In genomic region chr7:98352621-98353020, GRCh38 we compare ENCODE assay signal across 10 cellular contexts. TPM values are rescaled to one million over a fixed set of nuclear protein-coding genes. Genes with fewer than 3 reads are reported as not detected.
DNase-seq lines count a peak whose midpoint lies in the region; ATAC-seq, FAIRE-seq and TF ChIP-seq lines count a peak whose summit lies in the region.
"Had no signal": no experiment of that assay in that cellular context is flagged by ENCODE, and none has a peak within 500 bp of the region (broad histone marks: within the 10 kb centered on the region; RNA-seq: fewer than 3 reads in every experiment).

No MANE protein-coding gene starts in this region.

- H3K27ac ChIP-seq in pancreas, result no peak overlapping the region
- H3K27ac ChIP-seq in vagina, result no peak overlapping the region

- FAIRE-seq in pancreas (lab: Jason Lieb, UNC), result peak; percentile 32

- 67 to 78% methylated on average over 4 of the region's 4 CpGs for WGBS in pancreas, 2 donors

- H3K36me3 ChIP-seq in pancreas (no peaks in the 10 kb centered on the region), vagina (no peaks in the 10 kb centered on the region)

- ATAC-seq in pancreas, result peak in 1 of 4 donors; percentile 50
- ATAC-seq: effector memory CD8-positive, alpha-beta T cell had no signal

- no peak for TF ChIP-seq CTCF in choroid plexus epithelial cell (conservative IDR thresholded peaks at IDR 0.05; ENCODE audit: low read depth, low read length)
- TF ChIP-seq CTCF in pancreas (IDR thresholded peaks at IDR 0.05), result no peak
- no peak for TF ChIP-seq CTCF in vagina (IDR thresholded peaks at IDR 0.05)

- DNase-seq in DMS 273 (lab: John Stamatoyannopoulos, UW; ENCODE audit: unreplicated experiment) (peak; percentile 64), NCI-H1417 (lab: John Stamatoyannopoulos, UW) (peak in 2 of 3 experiments; percentile 39 to 69), choroid plexus epithelial cell (ENCODE audit: low read depth) (peak; percentile 90), pancreas (no peak), NCI-H2171 (lab: John Stamatoyannopoulos, UW) (no peak), NCI-H1694 (lab: John Stamatoyannopoulos, UW) (no peak), vagina (ENCODE audit: extremely low spot score in 2 of 2) (no peak)
- DNase-seq in stimulated activated CD8-positive, alpha-beta memory T cell treated with anti-CD3 and anti-CD28 coated beads, Interleukin-4, amount 100 ng/mL, for 48 hours, result no peak
- DNase-seq: activated B cell treated with CpG ODN at 0.5 μM for 24 hours; effector memory CD8-positive, alpha-beta T cell had no signal

- H3K9me3 ChIP-seq in pancreas, result no peaks in the 10 kb centered on the region
- H3K9me3 ChIP-seq in vagina, result no peaks in the 10 kb centered on the region

- H3K4me3 ChIP-seq in choroid plexus epithelial cell (ENCODE audit: low read depth, low read length) (no peak overlapping the region), pancreas (no peak overlapping the region), vagina (no peak overlapping the region)

- H3K4me1 ChIP-seq in pancreas, result peaks cover 2 to 6% (median 4%) of the 10 kb centered on the region in 3 donors
- H3K4me1 ChIP-seq in vagina, result peaks cover 6% of the 10 kb centered on the region

- no peak for TF ChIP-seq POLR2A in vagina (IDR thresholded peaks at IDR 0.05)

- intact Hi-C loops in pancreas (cut with DNase I) (no loop called here), vagina (cut with DNase I) (no loop called here)

- no peaks in the 10 kb centered on the region for H3K27me3 ChIP-seq in pancreas
- no peaks in the 10 kb centered on the region for H3K27me3 ChIP-seq in vagina

RNA-seq across cellular contexts. Expression of gene BAIAP2L1, which starts 48.3 kb away (rescaled TPM):
- total RNA-seq in pancreas (10 to 100 TPM; 18.8 to 31.5 (median 24.2) TPM), vagina (17.2 TPM)
- polyA plus RNA-seq in pancreas, result 10 to 100 TPM; 17.9 to 20.3 TPM

Comparison
In these comparisons a context has a peak if more than half of its experiments do, and no peak if none do; other contexts are left out.
1. DNase-seq: peak in DMS 273 (single experiment), NCI-H1417 (2 of 3) and choroid plexus epithelial cell (single experiment); none in pancreas (0 of 6), NCI-H2171 (single experiment), NCI-H1694 (single experiment), stimulated activated CD8-positive, alpha-beta memory T cell treated with anti-CD3 and anti-CD28 coated beads, Interleukin-4, amount 100 ng/mL, for 48 hours (single experiment) and vagina (0 of 2).